13 cellular contexts compared by ENCODE assay signal in genomic region chr5:140358738-140359310, GRCh38. TPM values are rescaled to one million over a fixed set of nuclear protein-coding genes. Genes with fewer than 3 reads are reported as not detected.
DNase-seq lines count a peak whose midpoint lies in the region; ATAC-seq, FAIRE-seq and TF ChIP-seq lines count a peak whose summit lies in the region.
"Had no signal": no experiment of that assay in that cellular context is flagged by ENCODE, and none has a peak within 500 bp of the region (broad histone marks: within the 10 kb centered on the region; RNA-seq: fewer than 3 reads in every experiment).

No MANE protein-coding gene starts in this region.

- H2BK5ac ChIP-seq in H1 (ENCODE audit: low read depth, low read length): no peak overlapping the region

- TF ChIP-seq EP300 in H1 (IDR thresholded peaks at IDR 0.05; ENCODE audit: borderline replicate concordance in 1 of 2, low read depth in 2 of 2, low read length in 2 of 2): no peak

- TF ChIP-seq POLR2A in H1 (IDR thresholded peaks at IDR 0.05; ENCODE audit: control extremely low read depth in 1 of 2, low read depth in 2 of 2, low read length in 2 of 2): no peak

- no peak overlapping the region for H3K56ac ChIP-seq in H1 (replicated peaks; ENCODE audit: insufficient read length, low read depth, low read length)

- intact Hi-C loops in psoas muscle (cut with DNase I): loop anchor here in 1 of 2 donors (10.0 kb wide), 1 partner anchor 284 kb away; no protein-coding TSS in a partner anchor

- ATAC-seq in psoas muscle: no peak

- FAIRE-seq in H1 (lab: Jason Lieb, UNC): peak; percentile 28
- FAIRE-seq: A204.1, H54 had no signal

- H3K23me2 ChIP-seq in H1 (ENCODE audit: low read depth, low read length): no peaks in the 10 kb centered on the region; the same call in 1 of the 2 replicates

- no peak overlapping the region for H2BK120ac ChIP-seq in H1 (replicated peaks; ENCODE audit: low read depth, low read length)

- H3K4me1 ChIP-seq in H1 (replicated peaks in 1 of 4; ENCODE audit: control insufficient read depth in 3 of 4, insufficient read depth in 4 of 4, low read length in 3 of 4) (peaks cover 0 to 9% (median under 1%) of the 10 kb centered on the region in 4 experiments; a peak in 4 of 7 replicates), psoas muscle (peaks cover 5% of the 10 kb centered on the region)

- H4K5ac ChIP-seq in H1 (ENCODE audit: insufficient read length, low read depth, low read length): no peak overlapping the region

- POLR2A ChIA-PET in H1 (lab: Charles Lee; ENCODE audit: partially characterized antibody): interaction anchor here (0.5 to 1.6 kb wide), 6 partner anchors 12 to 199 kb away, joined by 3 to 18 read pairs (median 5); partner anchors contain the start of genes HBEGF, PFDN1 and SRA1

- no peaks in the 10 kb centered on the region for H3K9me3 ChIP-seq in H1 (ENCODE audit: insufficient read depth in 2 of 2, low read depth in 1 of 2, low read length in 1 of 2)
- H3K9me3 ChIP-seq in psoas muscle: no peaks in the 10 kb centered on the region
- H3K9me3 ChIP-seq: upper lobe of left lung had no signal

- no peak overlapping the region for H3K9ac ChIP-seq in H1 (replicated peaks in 1 of 4; ENCODE audit: extremely low read depth in 1 of 4, low read depth in 3 of 4, low read length in 3 of 4)

- H3K79me1 ChIP-seq in H1 (ENCODE audit: low read depth, low read length): no peaks in the 10 kb centered on the region

- H3K14ac ChIP-seq in H1 (ENCODE audit: insufficient read length): no peak overlapping the region

- DNase-seq in NCI-H1092 treated with DMSO at 0.1 percent for 48 hours (lab: John Stamatoyannopoulos, UW) (peak; percentile 2), NCI-H1092 (lab: John Stamatoyannopoulos, UW) (no peak), NCI-H526 treated with DMSO at 0.1 percent for 48 hours (lab: John Stamatoyannopoulos, UW) (peak; percentile 28), H1 (ENCODE audit: low read depth in 1 of 2, low spot score in 2 of 2) (no peak), psoas muscle (no peak), HUDEP-2 (lab: John Stamatoyannopoulos, UW; ENCODE audit: unreplicated experiment in 76 of 76) (no peak), activated T-cell treated with anti-CD3 and anti-CD28 coated beads for 4 hours (no peak)
- no peak for DNase-seq in central memory CD4-positive, alpha-beta T cell
- DNase-seq: NCI-H774, upper lobe of left lung had no signal

- H3K79me2 ChIP-seq in H1 (ENCODE audit: control insufficient read depth in 1 of 2, insufficient read depth in 2 of 2, low read length in 2 of 2): no peaks in the 10 kb centered on the region

- H3K27me3 ChIP-seq in H1 (replicated peaks in 1 of 4; ENCODE audit: control insufficient read depth in 3 of 4, extremely low read depth in 1 of 4, insufficient read depth in 3 of 4, low read length in 3 of 4): peaks cover 0 to 4% (median 1%) of the 10 kb centered on the region in 4 experiments; a peak in 2 of 7 replicates
- H3K27me3 ChIP-seq in psoas muscle (ENCODE audit: insufficient read depth in 3 of 3, low read length in 2 of 3): no peaks in the 10 kb centered on the region
- H3K27me3 ChIP-seq: upper lobe of left lung had no signal

- no peak overlapping the region for H4K8ac ChIP-seq in H1 (ENCODE audit: extremely low read depth, insufficient read depth, low read length)

- H2BK20ac ChIP-seq in H1 (ENCODE audit: low read length): no peak overlapping the region

- TF ChIP-seq CTCF in H1 (IDR thresholded peaks at IDR 0.05; ENCODE audit: control extremely low read depth in 1 of 3, insufficient read depth in 1 of 3, low read depth in 1 of 3, low read length in 3 of 3) (peak in 2 of 3 experiments; percentile 35 to 64; a peak in 2 of 4 replicates), psoas muscle (IDR thresholded peaks at IDR 0.05) (peak; percentile 24)

- 92% methylated on average over 4 of the region's 4 CpGs; no CpG with 5 or more reads in 1 of the 2 experiments for WGBS in H1 (ENCODE audit: extremely low coverage in 1 of 2, insufficient coverage in 1 of 2, insufficient read length in 1 of 2, insufficient replicate concordance in 2 of 2, low coverage in 1 of 2, low lambda C conversion rate in 2 of 2, missing lambda C conversion rate in 1 of 2), 2 experiments
- 54 to 79% (median 70%) methylated on average over 4 of the region's 4 CpGs for WGBS in psoas muscle, 3 donors

- CTCF ChIA-PET in H1 (lab: Charles Lee; ENCODE audit: partially characterized antibody): interaction anchor here (0.6 to 5.4 kb wide), 44 partner anchors 8 to 1264 kb away, joined by 3 to 135 read pairs (median 4); partner anchors contain the start of genes ANKHD1, EIF4EBP3, HBEGF and PFDN1

- no peaks in the 10 kb centered on the region for H4K20me1 ChIP-seq in H1 (replicated peaks in 1 of 2; ENCODE audit: control insufficient read depth in 1 of 2, insufficient read depth in 2 of 2, low read length in 2 of 2)

- H3K4me2 ChIP-seq in H1 (ENCODE audit: insufficient read depth in 1 of 2, low read depth in 2 of 2, low read length in 2 of 2): no peak overlapping the region

- H2AFZ ChIP-seq in H1 (ENCODE audit: low read length): no peak overlapping the region

- no peak overlapping the region for H2AK5ac ChIP-seq in H1 (ENCODE audit: low read depth, low read length)

- H2BK12ac ChIP-seq in H1 (ENCODE audit: low read depth, low read length): peak overlapping the region; percentile 71; the same call in 1 of the 2 replicates

- no peak overlapping the region for H4K91ac ChIP-seq in H1 (replicated peaks; ENCODE audit: insufficient read length, low read length)

- no peak overlapping the region for H3K4me3 ChIP-seq in H1 (ENCODE audit: extremely low read depth in 1 of 4, insufficient read depth in 2 of 4, low read depth in 3 of 4, low read length in 4 of 4)
- no peak overlapping the region for H3K4me3 ChIP-seq in psoas muscle
- H3K4me3 ChIP-seq: upper lobe of left lung had no signal

- H3K27ac ChIP-seq in H1 (ENCODE audit: low read depth, low read length): no peak overlapping the region
- H3K27ac ChIP-seq in psoas muscle: no peak overlapping the region
- H3K27ac ChIP-seq: upper lobe of left lung had no signal

- no peak; a peak in 1 of 4 replicates for TF ChIP-seq RAD21 in H1 (IDR thresholded peaks at IDR 0.05 in 1 of 2, conservative IDR thresholded peaks at IDR 0.05 in 1 of 2; ENCODE audit: low read depth in 2 of 2, low read length in 2 of 2)

- no peak overlapping the region for H3K23ac ChIP-seq in H1 (ENCODE audit: insufficient read length)

- H2BK15ac ChIP-seq in H1 (ENCODE audit: low read length): no peak overlapping the region

- H3K36me3 ChIP-seq in H1 (ENCODE audit: control insufficient read depth in 2 of 4, insufficient read depth in 4 of 4, low read length in 3 of 4) (no peaks in the 10 kb centered on the region), psoas muscle (ENCODE audit: insufficient read depth in 1 of 2, low read depth in 1 of 2) (no peaks in the 10 kb centered on the region)
- H3K36me3 ChIP-seq: upper lobe of left lung had no signal

- H3K18ac ChIP-seq in H1 (ENCODE audit: extremely low read depth, low read length): no peak overlapping the region

- no peak overlapping the region for H3K4ac ChIP-seq in H1 (replicated peaks; ENCODE audit: insufficient read length, low read depth, low read length)

RNA-seq across cellular contexts. Expression of gene SLC4A9, which starts 1.2 kb away (rescaled TPM):
- 0.15 and 0.28 TPM in 2 replicates for total RNA-seq in H1 (2021; fragmentation: NEBNext Ultra II Directional; extraction: Animal tissue kit (Norgen Biotek cat#: 25700))
- polyA plus RNA-seq in H1 (2011; rRNA removed) (0.15 and 0.24 TPM in 2 replicates), psoas muscle (under 1 TPM in 1 of 3 donors, not detected in 2; 0.09 TPM)
- 0.13 TPM for polyA plus RNA-seq in H1 (2011; cell fraction: cytosol; rRNA removed)
- polyA plus RNA-seq in H1 (2011; cell fraction: nucleus; rRNA removed): 0.91 TPM
- polyA plus RNA-seq in H1 (2012, experiment 1 of 2): 0.17 to 0.76 TPM (median 0.37 TPM) in 3 of 4 replicates, not detected in the other
- polyA plus RNA-seq in H1 (2012, experiment 2 of 2): not detected
- polyA plus RNA-seq in H1 (2013, experiment 1 of 2): 0.12 TPM
- 0.15 TPM for polyA plus RNA-seq in H1 (2013, experiment 2 of 2)
- polyA minus RNA-seq in H1 (2011; rRNA and poly(A)+ RNA removed): 0.69 and 1.6 TPM in 2 replicates
- polyA minus RNA-seq in H1 (2011; cell fraction: cytosol; rRNA and poly(A)+ RNA removed): not detected
- polyA minus RNA-seq in H1 (2011; cell fraction: nucleus; rRNA and poly(A)+ RNA removed): 1.9 TPM
- not detected for total RNA-seq in psoas muscle
- total RNA-seq: pulmonary artery endothelial cell had no signal

RNA-seq across cellular contexts. Expression of gene HBEGF, which starts 12.4 kb away (rescaled TPM):
- total RNA-seq in H1 (2021; fragmentation: NEBNext Ultra II Directional; extraction: Animal tissue kit (Norgen Biotek cat#: 25700)): 2.5 and 2.8 TPM in 2 replicates
- 2.1 and 2.4 TPM in 2 replicates for polyA plus RNA-seq in H1 (2011; rRNA removed)
- polyA plus RNA-seq in H1 (2011; cell fraction: cytosol; rRNA removed): 1.9 TPM
- 1.9 TPM for polyA plus RNA-seq in H1 (2011; cell fraction: nucleus; rRNA removed)
- polyA plus RNA-seq in H1 (2012, experiment 1 of 2): 1.9 to 2.8 TPM (median 2.4 TPM) in 4 replicates
- 1.8 TPM for polyA plus RNA-seq in H1 (2012, experiment 2 of 2)
- 4.1 TPM for polyA plus RNA-seq in H1 (2013, experiment 1 of 2)
- 4.8 TPM for polyA plus RNA-seq in H1 (2013, experiment 2 of 2)
- polyA minus RNA-seq in H1 (2011; rRNA and poly(A)+ RNA removed): 1.2 and 2.7 TPM in 2 replicates
- 0.73 TPM for polyA minus RNA-seq in H1 (2011; cell fraction: cytosol; rRNA and poly(A)+ RNA removed)
- polyA minus RNA-seq in H1 (2011; cell fraction: nucleus; rRNA and poly(A)+ RNA removed): 3.3 TPM
- 10 to 100 TPM; 28.9 to 36.7 (median 34.2) TPM for total RNA-seq in psoas muscle
- 10 to 100 TPM; 14.5 to 60.8 (median 27.6) TPM for polyA plus RNA-seq in psoas muscle

RNA-seq across cellular contexts. Expression of gene ANKHD1, which starts 42.8 kb away (rescaled TPM):
- total RNA-seq in H1 (2021; fragmentation: NEBNext Ultra II Directional; extraction: Animal tissue kit (Norgen Biotek cat#: 25700)): 101 and 108 TPM in 2 replicates
- polyA plus RNA-seq in H1 (2011; rRNA removed) (52.0 and 69.9 TPM in 2 replicates), psoas muscle (10 to 100 TPM; 31.2 to 57.1 (median 37.3) TPM)
- polyA plus RNA-seq in H1 (2011; cell fraction: cytosol; rRNA removed): 70.4 TPM
- polyA plus RNA-seq in H1 (2011; cell fraction: nucleus; rRNA removed): 106 TPM
- polyA plus RNA-seq in H1 (2012, experiment 1 of 2): 71.4 to 120 TPM (median 86.5 TPM) in 4 replicates
- polyA plus RNA-seq in H1 (2012, experiment 2 of 2): 11.2 TPM
- polyA plus RNA-seq in H1 (2013, experiment 1 of 2): 61.7 TPM
- polyA plus RNA-seq in H1 (2013, experiment 2 of 2): 52.9 TPM
- 138 and 195 TPM in 2 replicates for polyA minus RNA-seq in H1 (2011; rRNA and poly(A)+ RNA removed)
- 61.8 TPM for polyA minus RNA-seq in H1 (2011; cell fraction: cytosol; rRNA and poly(A)+ RNA removed)
- 132 TPM for polyA minus RNA-seq in H1 (2011; cell fraction: nucleus; rRNA and poly(A)+ RNA removed)
- 10 to 100 TPM; 50.7 to 86.1 (median 72.0) TPM for total RNA-seq in psoas muscle

RNA-seq across cellular contexts. Expression of gene PFDN1, which starts 55.9 kb away (rescaled TPM):
- 52.6 and 53.0 TPM in 2 replicates for total RNA-seq in H1 (2021; fragmentation: NEBNext Ultra II Directional; extraction: Animal tissue kit (Norgen Biotek cat#: 25700))
- 71.7 and 89.6 TPM in 2 replicates for polyA plus RNA-seq in H1 (2011; rRNA removed)
- polyA plus RNA-seq in H1 (2011; cell fraction: cytosol; rRNA removed): 65.7 TPM
- 60.6 TPM for polyA plus RNA-seq in H1 (2011; cell fraction: nucleus; rRNA removed)
- 56.5 to 141 TPM (median 82.0 TPM) in 4 replicates for polyA plus RNA-seq in H1 (2012, experiment 1 of 2)
- polyA plus RNA-seq in H1 (2012, experiment 2 of 2): 44.7 TPM
- polyA plus RNA-seq in H1 (2013, experiment 1 of 2): 236 TPM
- 247 TPM for polyA plus RNA-seq in H1 (2013, experiment 2 of 2)
- 47.0 and 48.0 TPM in 2 replicates for polyA minus RNA-seq in H1 (2011; rRNA and poly(A)+ RNA removed)
- 21.7 TPM for polyA minus RNA-seq in H1 (2011; cell fraction: cytosol; rRNA and poly(A)+ RNA removed)
- 24.1 TPM for polyA minus RNA-seq in H1 (2011; cell fraction: nucleus; rRNA and poly(A)+ RNA removed)
- 10 to 100 TPM; 35.9 to 55.0 (median 42.3) TPM for total RNA-seq in psoas muscle
- 100 to 1,000 TPM in 1 of 3 donors, 10 to 100 TPM in 2; 84.2 to 115 (median 90.6) TPM for polyA plus RNA-seq in psoas muscle

Comparison
In these comparisons a context has a peak if more than half of its experiments do, and no peak if none do; other contexts are left out.
1. DNase-seq: peak in NCI-H1092 treated with DMSO at 0.1 percent for 48 hours (single experiment) and NCI-H526 treated with DMSO at 0.1 percent for 48 hours (single experiment); none in NCI-H1092 (single experiment), H1 (0 of 2), psoas muscle (0 of 2), central memory CD4-positive, alpha-beta T cell (single experiment), HUDEP-2 (0 of 76) and activated T-cell treated with anti-CD3 and anti-CD28 coated beads for 4 hours (single experiment).